6 cellular contexts compared by ENCODE assay signal in the genomic region with DNA sequence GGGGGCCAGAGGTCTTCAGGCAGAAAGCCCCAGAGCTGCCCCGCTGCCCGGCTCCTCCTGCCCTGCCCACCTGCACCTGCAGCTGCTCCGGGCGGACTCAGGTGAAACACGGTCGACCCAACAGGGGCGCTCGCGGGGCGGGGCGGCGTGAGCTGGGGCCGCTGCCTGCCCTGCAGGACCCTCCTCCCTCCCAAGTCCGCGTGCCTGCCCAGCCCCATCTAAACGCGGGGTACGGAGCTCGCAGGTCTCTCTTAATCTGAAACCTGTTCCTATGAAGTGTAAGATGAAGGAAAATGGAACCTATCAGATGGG. TPM values are rescaled to one million over a fixed set of nuclear protein-coding genes. Genes with fewer than 3 reads are reported as not detected.
DNase-seq lines count a peak whose midpoint lies in the region; ATAC-seq and TF ChIP-seq lines count a peak whose summit lies in the region.

No MANE protein-coding gene starts in this region.

- DNase-seq in activated B cell treated with CpG ODN at 0.5 μM for 24 hours (no peak), cerebellar nuclear complex (lab: John Stamatoyannopoulos, UW) (no peak)
- DNase-seq in activated effector memory CD4-positive, alpha-beta T cell treated with anti-CD3 and anti-CD28 coated beads, Interleukin-2, amount 50 U/mL, for 16 hours, result no peak

- TF ChIP-seq CTCF in activated B cell treated with CpG ODN at 0.5 μM for 24 hours (IDR thresholded peaks at IDR 0.05) (no peak), nephron (IDR thresholded peaks at IDR 0.05; ENCODE audit: unreplicated experiment in 3 of 3) (no peak), gastroesophageal sphincter (IDR thresholded peaks at IDR 0.05) (no peak)

- intact Hi-C loops in activated B cell treated with CpG ODN at 0.5 μM for 24 hours (cut with micrococcal nuclease), result loop anchor here (1.0 kb wide), 4 partner anchors 28 to 95 kb away; partner anchors contain the start of genes CLCN7 and UNKL

- H3K9me3 ChIP-seq in gastroesophageal sphincter, result no peaks in the 10 kb centered on the region

- H3K27ac Mint-ChIP-seq in activated B cell treated with CpG ODN at 0.5 μM for 24 hours, result peak overlapping the region; percentile 53
- no peak overlapping the region for H3K27ac Mint-ChIP-seq in nephron

- CTCF ChIA-PET in activated B cell treated with CpG ODN at 0.5 μM for 24 hours (lab: Charles Lee), result interaction anchor here (2.7 kb wide), 1 partner anchor 16 kb away, joined by 12 read pairs; no protein-coding TSS in a partner anchor

- no peak for TF ChIP-seq EP300 in gastroesophageal sphincter (IDR thresholded peaks at IDR 0.05)

- H3K36me3 ChIP-seq in gastroesophageal sphincter, result peaks cover 0 to 75% of the 10 kb centered on the region in 2 donors

- TF ChIP-seq POLR2A in gastroesophageal sphincter (IDR thresholded peaks at IDR 0.05), result no peak

- POLR2A ChIA-PET in activated B cell treated with CpG ODN at 0.5 μM for 24 hours (lab: Charles Lee), result interaction anchor here (0.7 to 3.6 kb wide), 5 partner anchors 28 to 1568 kb away, joined by 3 to 19 read pairs (median 3); partner anchors contain the start of gene UQCC4

- H3K4me1 Mint-ChIP-seq in activated B cell treated with CpG ODN at 0.5 μM for 24 hours (peaks cover 14% of the 10 kb centered on the region), nephron (peaks cover 13% of the 10 kb centered on the region)

- peak overlapping the region; percentile 72 for H3K4me3 Mint-ChIP-seq in activated B cell treated with CpG ODN at 0.5 μM for 24 hours
- peak overlapping the region; percentile 85 to 87 (median 86) for H3K4me3 Mint-ChIP-seq in nephron

- H3K9me3 Mint-ChIP-seq in activated B cell treated with CpG ODN at 0.5 μM for 24 hours (no peaks in the 10 kb centered on the region), nephron (no peaks in the 10 kb centered on the region)

- peaks cover 41% of the 10 kb centered on the region for H3K36me3 Mint-ChIP-seq in activated B cell treated with CpG ODN at 0.5 μM for 24 hours (ENCODE audit: low read depth)
- H3K36me3 Mint-ChIP-seq in nephron (ENCODE audit: low read depth), result peaks cover 5% of the 10 kb centered on the region

- no peaks in the 10 kb centered on the region for H3K27me3 Mint-ChIP-seq in activated B cell treated with CpG ODN at 0.5 μM for 24 hours
- peaks cover 15% of the 10 kb centered on the region for H3K27me3 Mint-ChIP-seq in nephron (ENCODE audit: low read depth)

- peak overlapping the region in 1 of 2 donors; percentile 60 for H3K4me3 ChIP-seq in gastroesophageal sphincter

- peak overlapping the region in 1 of 4 donors; percentile 74 for H3K27ac ChIP-seq in gastroesophageal sphincter

- no peaks in the 10 kb centered on the region for H3K27me3 ChIP-seq in gastroesophageal sphincter

- peaks cover 0 to 29% (median 10%) of the 10 kb centered on the region in 3 donors for H3K4me1 ChIP-seq in gastroesophageal sphincter

- no CpG with 5 or more reads among the region's 19 CpGs for WGBS in gastroesophageal sphincter (ENCODE audit: low coverage in 1 of 2), 2 donors

- ATAC-seq in GM18511 (IDR thresholded peaks at IDR 0.05; ENCODE audit: unreplicated experiment), result peak; percentile 17
- ATAC-seq in activated B cell treated with CpG ODN at 0.5 μM for 24 hours (ENCODE audit: low read depth), result no peak
- no peak for ATAC-seq in gastroesophageal sphincter

RNA-seq across cellular contexts. Expression of gene GNPTG, which starts 28.1 kb away (rescaled TPM):
- total RNA-seq in activated B cell treated with CpG ODN at 0.5 μM for 24 hours (36.3 and 40.2 TPM in 2 replicates), gastroesophageal sphincter (10 to 100 TPM; 45.1 to 55.3 (median 50.5) TPM)

RNA-seq across cellular contexts. Expression of gene TSR3, which starts 28.1 kb away (rescaled TPM):
- total RNA-seq in activated B cell treated with CpG ODN at 0.5 μM for 24 hours, result 45.3 and 49.0 TPM in 2 replicates
- total RNA-seq in gastroesophageal sphincter, result 100 to 1,000 TPM in 3 of 4 donors, 10 to 100 TPM in 1; 63.7 to 107 (median 103) TPM

RNA-seq across cellular contexts. Expression of gene UNKL, which starts 34.7 kb away (rescaled TPM):
- total RNA-seq in activated B cell treated with CpG ODN at 0.5 μM for 24 hours, result 42.1 and 70.7 TPM in 2 replicates
- 10 to 100 TPM; 12.3 to 29.4 (median 16.4) TPM for total RNA-seq in gastroesophageal sphincter

RNA-seq across cellular contexts. Expression of gene UQCC4, which starts 40.7 kb away (rescaled TPM):
- total RNA-seq in activated B cell treated with CpG ODN at 0.5 μM for 24 hours (15.4 and 18.2 TPM in 2 replicates), gastroesophageal sphincter (10 to 100 TPM in 3 of 4 donors, 1 to 10 TPM in 1; 10.0 to 18.7 (median 13.8) TPM)

RNA-seq across cellular contexts. Expression of gene BAIAP3, which starts 46.4 kb away (rescaled TPM):
- 6.5 and 8.5 TPM in 2 replicates for total RNA-seq in activated B cell treated with CpG ODN at 0.5 μM for 24 hours
- total RNA-seq in gastroesophageal sphincter, result 10 to 100 TPM in 1 of 4 donors, 1 to 10 TPM in 3; 1.1 to 14.2 (median 3.0) TPM
